In genomic region chr20:4720121-4720976, GRCh38 we compare ENCODE assay signal across 8 cellular contexts. TPM values are rescaled to one million over a fixed set of nuclear protein-coding genes. Genes with fewer than 3 reads are reported as not detected.
A peak's percentile ranks its signal among the peaks of the same experiment; 100 is the strongest.
DNase-seq lines count a peak whose midpoint lies in the region; TF ChIP-seq lines count a peak whose summit lies in the region.

No MANE protein-coding gene starts in this region.

- no peaks in the 10 kb centered on the region for H3K4me1 Mint-ChIP-seq in glutamatergic neuron (ENCODE audit: low read depth, unreplicated experiment)

- H3K9ac ChIP-seq in SK-N-SH: no peak overlapping the region
- no peak overlapping the region for H3K9ac ChIP-seq in trophoblast cell (ENCODE audit: low read length)

- DNase-seq in GF-D8 (lab: John Stamatoyannopoulos, UW) (peak; percentile 10), GOT3 (lab: John Stamatoyannopoulos, UW) (peak; percentile 44), LHCN-M2 (ENCODE audit: low read depth) (peak; percentile 53), SK-N-SH (peak; percentile 86), glutamatergic neuron (peak; percentile 69), trophoblast cell (peak; percentile 65 to 80), transverse colon (peak; percentile 83)
- peak; percentile 71 for DNase-seq in activated naive CD4-positive, alpha-beta T cell treated with anti-CD3 and anti-CD28 coated beads, Interleukin-2, amount 50 U/mL, for 16 hours

- H4K91ac ChIP-seq in trophoblast cell (ENCODE audit: low read depth, low read length): no peak overlapping the region

- H4K12ac ChIP-seq in trophoblast cell (ENCODE audit: low read depth, low read length): no peak overlapping the region

- H3K4me3 Mint-ChIP-seq in glutamatergic neuron (ENCODE audit: unreplicated experiment): no peak overlapping the region

- no peaks in the 10 kb centered on the region for H3F3A ChIP-seq in SK-N-SH (replicated peaks; ENCODE audit: insufficient read depth)

- TF ChIP-seq RAD21 in SK-N-SH (IDR thresholded peaks at IDR 0.05; ENCODE audit: low read length): peak; percentile 90

- H3K9me3 Mint-ChIP-seq in glutamatergic neuron (ENCODE audit: unreplicated experiment): no peaks in the 10 kb centered on the region

- POLR2A ChIA-PET in SK-N-SH (lab: Yijun Ruan, JAX): no interaction called here

- H3K27ac ChIP-seq in SK-N-SH (ENCODE audit: low read depth in 2 of 2, low read length in 1 of 2): no peak overlapping the region
- no peak overlapping the region for H3K27ac ChIP-seq in trophoblast cell (ENCODE audit: low read depth, low read length)
- peak overlapping the region; percentile 56 to 81 (median 61) for H3K27ac ChIP-seq in transverse colon

- peak overlapping the region; percentile 50 for H4K8ac ChIP-seq in trophoblast cell (ENCODE audit: low read depth, low read length)

- TF ChIP-seq CTCF in SK-N-SH (IDR thresholded peaks at IDR 0.05) (peak; percentile 86), glutamatergic neuron (IDR thresholded peaks at IDR 0.05; ENCODE audit: partially characterized antibody, unreplicated experiment) (peak; percentile 38), transverse colon (IDR thresholded peaks at IDR 0.05) (peak; percentile 64 to 81 (median 66))

- H3K4me1 ChIP-seq in SK-N-SH (ENCODE audit: control insufficient read depth in 1 of 2, insufficient read depth in 2 of 2, low read depth in 1 of 2, low read length in 1 of 2): peaks cover 0 to 3% of the 10 kb centered on the region in 2 experiments; a peak in 1 of 4 replicates
- peaks cover 0 to 2% of the 10 kb centered on the region in 2 experiments for H3K4me1 ChIP-seq in trophoblast cell (ENCODE audit: control insufficient read depth in 1 of 2, insufficient read depth in 2 of 2, low read length in 2 of 2)
- peaks cover 0 to 4% (median 4%) of the 10 kb centered on the region in 4 donors for H3K4me1 ChIP-seq in transverse colon

- H3K79me2 ChIP-seq in SK-N-SH (ENCODE audit: insufficient read depth) (no peaks in the 10 kb centered on the region), trophoblast cell (ENCODE audit: control insufficient read depth, insufficient read depth, low read length, poor library complexity) (no peaks in the 10 kb centered on the region)

- in situ Hi-C loops in transverse colon (cut with MboI; ENCODE audit: low pct_ligation_motif_present in 1 of 4, low pct_unique_long_range_greater_than_20kb in 1 of 4, low sequenced_read_pairs in 3 of 4): loop anchor here in 1 of 4 donors (10.0 kb wide), 1 partner anchor 116 kb away; no protein-coding TSS in a partner anchor

- no peaks in the 10 kb centered on the region for H3K27me3 ChIP-seq in SK-N-SH (ENCODE audit: insufficient read depth)
- no peaks in the 10 kb centered on the region for H3K27me3 ChIP-seq in trophoblast cell (ENCODE audit: insufficient read depth, low read length)
- H3K27me3 ChIP-seq in transverse colon: no peaks in the 10 kb centered on the region

- TF ChIP-seq EP300 in SK-N-SH (IDR thresholded peaks at IDR 0.05; ENCODE audit: borderline replicate concordance in 1 of 2, low read depth in 1 of 2, low read length in 1 of 2): no peak
- TF ChIP-seq EP300 in transverse colon (IDR thresholded peaks at IDR 0.05; ENCODE audit: low read depth): no peak

- no peak overlapping the region for H2BK5ac ChIP-seq in trophoblast cell (ENCODE audit: low read depth, low read length, poor library complexity)

- no peaks in the 10 kb centered on the region for H3K36me3 ChIP-seq in SK-N-SH (replicated peaks in 1 of 2; ENCODE audit: control insufficient read depth in 1 of 2, insufficient read depth in 2 of 2, low read length in 1 of 2)
- H3K36me3 ChIP-seq in trophoblast cell (ENCODE audit: control insufficient read depth in 1 of 2, insufficient read depth in 2 of 2, low read length in 2 of 2): no peaks in the 10 kb centered on the region
- H3K36me3 ChIP-seq in transverse colon: no peaks in the 10 kb centered on the region

- no peaks in the 10 kb centered on the region for H3K9me2 ChIP-seq in SK-N-SH

- H3K9me3 ChIP-seq in SK-N-SH: no peaks in the 10 kb centered on the region
- H3K9me3 ChIP-seq in trophoblast cell (ENCODE audit: insufficient read depth, low read depth, low read length): no peaks in the 10 kb centered on the region
- no peaks in the 10 kb centered on the region for H3K9me3 ChIP-seq in transverse colon

- H2BK12ac ChIP-seq in trophoblast cell (ENCODE audit: low read length): no peak overlapping the region

- TF ChIP-seq POLR2A in transverse colon (IDR thresholded peaks at IDR 0.05): no peak

- H3K36me3 Mint-ChIP-seq in glutamatergic neuron (ENCODE audit: unreplicated experiment): no peaks in the 10 kb centered on the region

- H2AFZ ChIP-seq in SK-N-SH (ENCODE audit: low read depth): peak overlapping the region; percentile 60
- H2AFZ ChIP-seq in trophoblast cell (ENCODE audit: insufficient read depth, low read length, poor library complexity): no peak overlapping the region

- H3K4me3 ChIP-seq in SK-N-SH (ENCODE audit: low read depth in 2 of 2, low read length in 1 of 2) (no peak overlapping the region), trophoblast cell (ENCODE audit: low read depth, low read length) (no peak overlapping the region), transverse colon (no peak overlapping the region)

- intact Hi-C loops in transverse colon (cut with DNase I; ENCODE audit: low total_unique reads): loop anchor here (2.0 kb wide), 1 partner anchor 112 kb away; no protein-coding TSS in a partner anchor

- H3K14ac ChIP-seq in trophoblast cell (ENCODE audit: low read length): no peak overlapping the region

- H3K23ac ChIP-seq in trophoblast cell (ENCODE audit: low read length): no peak overlapping the region

- H3K27me3 Mint-ChIP-seq in glutamatergic neuron (ENCODE audit: unreplicated experiment): peaks cover 4% of the 10 kb centered on the region

- H2BK120ac ChIP-seq in trophoblast cell (ENCODE audit: insufficient read depth, low read length, poor library complexity): no peak overlapping the region

- CTCF ChIA-PET in SK-N-SH (lab: Yijun Ruan, JAX): interaction anchor here (0.6 to 3.4 kb wide), 26 partner anchors 8 to 1266 kb away, joined by 3 to 32 read pairs (median 4); no protein-coding TSS in a partner anchor

- no peak overlapping the region for H2AK5ac ChIP-seq in trophoblast cell (ENCODE audit: low read length)

- H3K79me1 ChIP-seq in trophoblast cell (ENCODE audit: low read length): no peaks in the 10 kb centered on the region

- no peak overlapping the region for H3K4me2 ChIP-seq in SK-N-SH
- peak overlapping the region; percentile 41 for H3K4me2 ChIP-seq in trophoblast cell (ENCODE audit: low read length)

- no peak overlapping the region for H3K18ac ChIP-seq in trophoblast cell (ENCODE audit: low read length)

- WGBS in SK-N-SH (ENCODE audit: low lambda C conversion rate): 25% methylated on average over 15 of the region's 15 CpGs
- no CpG with 5 or more reads among the region's 15 CpGs for WGBS in trophoblast cell (ENCODE audit: extremely low coverage, insufficient coverage, insufficient read length)
- 9 to 14% methylated on average over 14 to 15 of the region's 15 CpGs for WGBS in transverse colon (ENCODE audit: low coverage in 1 of 2), 2 donors

- H3K4ac ChIP-seq in trophoblast cell (ENCODE audit: low read depth, low read length): no peak overlapping the region

- no peaks in the 10 kb centered on the region for H4K20me1 ChIP-seq in SK-N-SH (ENCODE audit: insufficient read depth)

- no peak overlapping the region for H3K27ac Mint-ChIP-seq in glutamatergic neuron (ENCODE audit: unreplicated experiment)

TF ChIP-seq in SK-N-SH, 30 proteins besides CTCF, POLR2A, EP300 and RAD21 (continues in another document):
- TF ChIP-seq FOSL2 (IDR thresholded peaks at IDR 0.05; ENCODE audit: borderline replicate concordance, low read depth) (no peak), RXRA (IDR thresholded peaks at IDR 0.05; ENCODE audit: borderline replicate concordance, low read depth) (no peak), REST (IDR thresholded peaks at IDR 0.05; ENCODE audit: low read depth, low read length) (no peak)

RNA-seq across cellular contexts. Expression of gene PRND, which starts 1.4 kb away (rescaled TPM):
- total RNA-seq in LHCN-M2 (2014; rRNA removed): not detected in 2 replicates
- polyA plus RNA-seq in LHCN-M2 (2012): not detected
- polyA plus RNA-seq in SK-N-SH (2012; rRNA removed): 0.02 TPM in 1 of 2 replicates, not detected in the other
- 0.01 and 0.03 TPM in 2 replicates for polyA plus RNA-seq in SK-N-SH (2012; cell fraction: cytosol; rRNA removed)
- polyA plus RNA-seq in SK-N-SH (2012; cell fraction: nucleus; rRNA removed): 0.01 TPM in 1 of 2 replicates, not detected in the other
- not detected for total RNA-seq in glutamatergic neuron (ENCODE audit: unreplicated experiment)
- polyA plus RNA-seq in trophoblast cell (2013): 0.01 TPM in 1 of 2 replicates, not detected in the other
- not detected for total RNA-seq in transverse colon

RNA-seq across cellular contexts. Expression of gene PRNP, which starts 34.1 kb away (rescaled TPM):
- total RNA-seq in LHCN-M2 (2014; rRNA removed): 101 and 113 TPM in 2 replicates
- 44.0 TPM for polyA plus RNA-seq in LHCN-M2 (2012)
- polyA plus RNA-seq in SK-N-SH (2012; rRNA removed): 558 and 669 TPM in 2 replicates
- 311 and 514 TPM in 2 replicates for polyA plus RNA-seq in SK-N-SH (2012; cell fraction: cytosol; rRNA removed)
- polyA plus RNA-seq in SK-N-SH (2012; cell fraction: nucleus; rRNA removed): 151 and 328 TPM in 2 replicates
- total RNA-seq in glutamatergic neuron (ENCODE audit: unreplicated experiment): 13.5 TPM
- 27.8 and 28.5 TPM in 2 replicates for polyA plus RNA-seq in trophoblast cell (2013)
- total RNA-seq in transverse colon: 10 to 100 TPM; 62.3 to 98.1 (median 68.3) TPM

Comparison
In these comparisons a context has a peak if more than half of its experiments do, and no peak if none do; other contexts are left out.
1. DNase-seq: peak in every context shown above with its lines; median percentile 86 in SK-N-SH; 83 in transverse colon; 72 in trophoblast cell; 71 in activated naive CD4-positive, alpha-beta T cell treated with anti-CD3 and anti-CD28 coated beads, Interleukin-2, amount 50 U/mL, for 16 hours; 69 in glutamatergic neuron; 53 in LHCN-M2; 44 in GOT3; 10 in GF-D8.
2. H3K27ac ChIP-seq: peak in transverse colon (4 of 4); none in SK-N-SH (0 of 2) and trophoblast cell (single experiment).
3. Peak in every context shown above with its lines, with median percentiles within 50 percentile points of each other: CTCF ChIP-seq.